ENCODE assay signal across 8 cellular contexts in the genomic region with DNA sequence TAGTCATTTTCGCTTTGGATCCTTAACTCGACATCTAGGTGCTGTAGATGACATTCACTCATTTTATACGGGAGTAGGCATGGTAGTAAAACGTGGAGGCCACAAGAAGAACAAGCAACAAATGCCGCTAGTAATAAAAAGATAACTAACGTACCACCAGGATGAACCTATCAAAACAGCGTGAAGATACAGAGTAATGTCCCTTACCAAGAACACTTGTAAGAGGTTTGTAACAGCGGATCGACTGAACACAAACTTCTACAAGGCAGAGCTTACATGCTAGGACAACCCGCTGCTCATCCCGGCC. TPM values are rescaled to one million over a fixed set of nuclear protein-coding genes. Genes with fewer than 3 reads are reported as not detected.
DNase-seq lines count a peak whose midpoint lies in the region; ATAC-seq and TF ChIP-seq lines count a peak whose summit lies in the region.

No MANE protein-coding gene starts in this region.

- DNase-seq in GM13977 (ENCODE audit: low spot score) (peak; percentile 43), chondrocyte (ENCODE audit: low spot score) (no peak), SW480 (ENCODE audit: low spot score) (no peak), cerebellum (ENCODE audit: low spot score) (no peak)
- no peak for DNase-seq in activated CD4-positive, CD25-positive, alpha-beta regulatory T cell (lab: John Stamatoyannopoulos, UW)

- TF ChIP-seq CTCF in GM13977 (IDR thresholded peaks at IDR 0.05; ENCODE audit: extremely low read depth, insufficient read depth, missing control alignments) = no peak
- TF ChIP-seq CTCF in chondrocyte (IDR thresholded peaks at IDR 0.05) = no peak

- H3K27ac Mint-ChIP-seq in chondrocyte (ENCODE audit: unreplicated experiment) = peak overlapping the region; percentile 97

- peaks cover 20% of the 10 kb centered on the region; the same call in 1 of the 2 replicates for H3K9me3 ChIP-seq in HUES6 (ENCODE audit: control insufficient read depth, insufficient read depth, low read depth, low read length)
- H3K9me3 ChIP-seq in muscle layer of duodenum (ENCODE audit: control insufficient read depth in 1 of 2, low read length in 2 of 2) = no peaks in the 10 kb centered on the region

- peaks cover 17% of the 10 kb centered on the region for H3K4me1 ChIP-seq in HUES6 (ENCODE audit: control insufficient read depth, insufficient read depth, low read length)
- peaks cover 11 to 21% of the 10 kb centered on the region in 2 donors for H3K4me1 ChIP-seq in muscle layer of duodenum (ENCODE audit: control insufficient read depth in 1 of 2, insufficient read depth in 2 of 2, low read length in 2 of 2)

- H3K36me3 Mint-ChIP-seq in chondrocyte (ENCODE audit: low read depth) = no peaks in the 10 kb centered on the region

- H3K9ac ChIP-seq in HUES6 (ENCODE audit: low read length) = peak overlapping the region; percentile 92

- H3K36me3 ChIP-seq in HUES6 (ENCODE audit: control insufficient read depth, insufficient read depth, low read length) (peaks cover 18% of the 10 kb centered on the region; the same call in 1 of the 2 replicates), muscle layer of duodenum (ENCODE audit: control insufficient read depth in 1 of 2, insufficient read depth in 2 of 2, low read length in 2 of 2) (peaks cover 0 to 5% of the 10 kb centered on the region in 2 donors)

- H3K27me3 Mint-ChIP-seq in chondrocyte (ENCODE audit: low read depth) = no peaks in the 10 kb centered on the region

- H3K4me1 Mint-ChIP-seq in chondrocyte (ENCODE audit: low read depth) = peaks cover 48% of the 10 kb centered on the region

- H3K27ac ChIP-seq in HUES6 (ENCODE audit: low read depth, low read length) (peak overlapping the region; percentile 85; the same call in 1 of the 2 replicates), muscle layer of duodenum (ENCODE audit: low read length) (peak overlapping the region; percentile 65)

- no peak for ATAC-seq in GM19328 (IDR thresholded peaks at IDR 0.05; ENCODE audit: unreplicated experiment)

- H3K27me3 ChIP-seq in HUES6 (ENCODE audit: control insufficient read depth, insufficient read depth, low read length) (no peaks in the 10 kb centered on the region), muscle layer of duodenum (ENCODE audit: low read depth, low read length) (no peaks in the 10 kb centered on the region)

- H3K9me3 Mint-ChIP-seq in chondrocyte (ENCODE audit: low read depth) = no peaks in the 10 kb centered on the region

- in situ Hi-C loops in GM13977 (cut with MboI; ENCODE audit: low pct_unique_long_range_greater_than_20kb, low sequenced_read_pairs, unreplicated experiment) = no loop called here

- peak overlapping the region; percentile 92 for H3K4me3 ChIP-seq in HUES6 (ENCODE audit: low read depth, low read length)
- peak overlapping the region; percentile 95 to 99 for H3K4me3 ChIP-seq in muscle layer of duodenum (ENCODE audit: low read depth in 1 of 2, low read length in 2 of 2)

- peak overlapping the region; percentile 95 for H3K4me3 Mint-ChIP-seq in chondrocyte (ENCODE audit: unreplicated experiment)

RNA-seq across cellular contexts. Expression of a gene that starts 0.7 kb away (rescaled TPM):
- total RNA-seq in chondrocyte = 30.7 to 31.9 TPM (median 31.0 TPM) in 3 replicates
- 57.7 TPM for total RNA-seq in cerebellum
